Comparison of ENCODE assay signal across 15 cellular contexts in the genomic region with DNA sequence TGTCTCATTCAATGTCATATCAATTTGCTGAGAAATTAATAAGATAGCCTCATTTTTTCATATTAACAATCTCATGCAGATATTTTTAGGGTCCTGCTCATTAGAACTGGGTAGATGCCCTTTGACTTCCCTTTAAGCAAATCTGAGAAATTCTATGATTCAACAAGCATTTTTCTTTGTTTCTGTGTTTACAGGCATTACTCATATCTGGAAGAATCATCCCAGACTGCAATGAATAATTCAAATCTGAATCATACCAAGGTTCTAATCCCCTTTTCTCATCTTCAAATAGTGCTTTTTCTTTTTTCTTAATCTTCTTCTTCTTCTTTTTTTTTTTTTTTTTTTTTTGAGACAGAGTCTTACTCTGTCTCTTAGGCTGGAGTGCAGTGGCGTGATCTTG.
A peak's percentile ranks its signal among the peaks of the same experiment; 100 is the strongest.
DNase-seq lines count a peak whose midpoint lies in the region; ATAC-seq and TF ChIP-seq lines count a peak whose summit lies in the region.
"Had no signal": no experiment of that assay in that cellular context is flagged by ENCODE, and none has a peak within 500 bp of the region (broad histone marks: within the 10 kb centered on the region; RNA-seq: fewer than 3 reads in every experiment).

No MANE protein-coding gene starts in this region.

- ATAC-seq in PC-3: peak; percentile 68
- ATAC-seq in HG02588 (IDR thresholded peaks at IDR 0.05; ENCODE audit: unreplicated experiment): no peak
- no peak for ATAC-seq in GM19035 (IDR thresholded peaks at IDR 0.05; ENCODE audit: unreplicated experiment)
- ATAC-seq: left colon had no signal

- DNase-seq in GM04504 (ENCODE audit: low read depth) (peak; percentile 36), PC-3 (peak; percentile 77), epithelial cell of esophagus (ENCODE audit: low read depth) (peak; percentile 79), renal cortical epithelial cell (ENCODE audit: low read depth) (peak; percentile 71), NCI-H2081 treated with DMSO at 0.1 percent for 48 hours (lab: John Stamatoyannopoulos, UW) (no peak)
- DNase-seq: activated CD4-positive, alpha-beta memory T cell treated with anti-CD3 and anti-CD28 coated beads for 36 hours; activated naive CD4-positive, alpha-beta T cell; H7; KBM-7; left colon; NCI-H2081; transverse colon had no signal

- H3F3A ChIP-seq in PC-3 (ENCODE audit: low read length, unreplicated experiment): no peaks in the 10 kb centered on the region

- H4K20me1 ChIP-seq in PC-3 (ENCODE audit: low read length): no peaks in the 10 kb centered on the region

- H3K4me2 ChIP-seq in PC-3 (ENCODE audit: low read length): peak overlapping the region; percentile 23; the same call in 1 of the 2 replicates

- intact Hi-C loops in PC-3 (cut with micrococcal nuclease): no loop called here

- no peaks in the 10 kb centered on the region for H3K27me3 ChIP-seq in PC-3 (ENCODE audit: low read length)

- H3K4me3 ChIP-seq in PC-3 (ENCODE audit: low read length) (no peak overlapping the region), epithelial cell of esophagus (ENCODE audit: low read length) (no peak overlapping the region)
- H3K4me3 ChIP-seq: skin epidermis, transverse colon had no signal

- TF ChIP-seq CTCF in PC-3 (conservative IDR thresholded peaks at IDR 0.05; ENCODE audit: low read depth, low read length) (no peak), epithelial cell of esophagus (IDR thresholded peaks at IDR 0.05; ENCODE audit: insufficient read depth, low read depth, low read length, missing control alignments) (no peak)

- CTCF ChIA-PET in PC-3 (lab: Charles Lee): no interaction called here

- POLR2A ChIA-PET in PC-3 (lab: Charles Lee; ENCODE audit: unreplicated experiment): interaction anchor here (0.6 kb wide), 1 partner anchor 24 kb away, joined by 3 read pairs; no protein-coding TSS in a partner anchor

- H3K9ac ChIP-seq in PC-3 (ENCODE audit: low read length): no peak overlapping the region

- peak overlapping the region; percentile 41 for H3K27ac ChIP-seq in PC-3 (ENCODE audit: low read length)
- H3K27ac ChIP-seq: transverse colon had no signal

- H3K4me1 ChIP-seq in PC-3 (ENCODE audit: insufficient read depth, low read length): peaks cover 15% of the 10 kb centered on the region
- H3K4me1 ChIP-seq: transverse colon had no signal

- H3K36me3 ChIP-seq in PC-3 (ENCODE audit: low read depth, low read length): no peaks in the 10 kb centered on the region
- H3K36me3 ChIP-seq: transverse colon had no signal

- no peaks in the 10 kb centered on the region for H3K9me2 ChIP-seq in PC-3 (replicated peaks; ENCODE audit: low read length)

- BruUV-seq in PC-3 (replicated peaks; lab: Mats Ljungman, UMichigan): no TSS peak

- H3K9me3 ChIP-seq in PC-3 (ENCODE audit: low read length): no peaks in the 10 kb centered on the region
- H3K9me3 ChIP-seq: transverse colon had no signal

- no peaks in the 10 kb centered on the region for H3K79me2 ChIP-seq in PC-3 (ENCODE audit: low read length)

- no peak overlapping the region for H2AFZ ChIP-seq in PC-3 (ENCODE audit: low read length)
